ENCODE assay signal across 11 cellular contexts in the genomic region with DNA sequence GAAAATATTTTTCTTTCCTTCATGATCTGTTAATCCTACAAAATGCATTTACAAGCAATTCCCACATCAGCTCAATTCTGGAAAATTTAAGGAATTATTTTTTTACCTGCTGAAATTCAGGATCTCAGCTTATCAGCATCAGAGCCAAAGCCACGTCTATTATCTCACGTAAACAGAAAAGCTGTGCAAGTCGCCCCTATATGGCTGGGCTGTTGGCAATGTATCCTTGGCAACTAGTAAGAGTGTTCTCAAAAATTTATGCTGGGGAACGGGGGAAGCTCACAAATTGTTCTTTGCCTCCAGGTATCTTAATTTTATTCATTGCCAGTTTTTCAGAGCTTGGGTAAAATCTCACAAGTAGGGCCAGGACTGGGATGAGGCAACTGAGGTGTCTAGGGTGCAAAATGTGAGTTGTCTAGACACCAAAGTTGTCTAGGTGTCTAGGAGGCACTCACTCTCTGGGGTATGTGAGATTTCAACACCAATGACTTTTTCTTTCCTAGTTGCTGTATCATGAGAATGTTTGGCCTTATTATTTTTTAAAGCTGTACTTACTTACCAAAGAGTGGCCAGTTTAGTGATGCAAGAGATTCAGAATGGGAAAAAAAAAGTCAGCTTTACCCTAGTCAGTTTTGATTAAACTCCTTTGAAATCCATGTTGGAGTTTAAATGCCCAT. TPM values are rescaled to one million over a fixed set of nuclear protein-coding genes. Genes with fewer than 3 reads are reported as not detected.
A peak's percentile ranks its signal among the peaks of the same experiment; 100 is the strongest.
DNase-seq lines count a peak whose midpoint lies in the region; TF ChIP-seq lines count a peak whose summit lies in the region.
"Had no signal": no experiment of that assay in that cellular context is flagged by ENCODE, and none has a peak within 500 bp of the region (broad histone marks: within the 10 kb centered on the region; RNA-seq: fewer than 3 reads in every experiment).

No MANE protein-coding gene starts in this region.

- no peaks in the 10 kb centered on the region for H3F3A ChIP-seq in MM.1S (ENCODE audit: insufficient read depth, low read length)

- no peak overlapping the region for H3K14ac ChIP-seq in mesenchymal stem cell (ENCODE audit: low read length in 2 of 2)

- no peaks in the 10 kb centered on the region for H3K79me1 ChIP-seq in mesenchymal stem cell (replicated peaks; ENCODE audit: low read length, poor library complexity, severe bottlenecking)

- H3K18ac ChIP-seq in mesenchymal stem cell (ENCODE audit: low read depth in 1 of 2, low read length in 2 of 2): no peak overlapping the region

- H2BK5ac ChIP-seq in mesenchymal stem cell (ENCODE audit: low read depth, low read length, poor library complexity, severe bottlenecking): no peak overlapping the region

- no peaks in the 10 kb centered on the region for H3K9me2 ChIP-seq in MM.1S (replicated peaks; ENCODE audit: insufficient read depth, low read length)

- H3K9ac ChIP-seq in BLaER1 (no peak overlapping the region), MM.1S (ENCODE audit: low read length) (no peak overlapping the region), mesenchymal stem cell (ENCODE audit: low read length) (peak overlapping the region; percentile 83)

- H3K79me2 ChIP-seq in MM.1S (ENCODE audit: low read length): no peaks in the 10 kb centered on the region

- H3K4me1 ChIP-seq in BLaER1: peaks cover 6% of the 10 kb centered on the region; the same call in 1 of the 2 replicates
- H3K4me1 ChIP-seq in MM.1S (ENCODE audit: low read length): no peaks in the 10 kb centered on the region
- peaks cover 6% of the 10 kb centered on the region for H3K4me1 ChIP-seq in mesenchymal stem cell (ENCODE audit: control insufficient read depth, insufficient read depth, low read depth, low read length)

- no peak for TF ChIP-seq CTCF in MM.1S (IDR thresholded peaks at IDR 0.05; ENCODE audit: low read length)

- peak overlapping the region; percentile 78 for H2AFZ ChIP-seq in MM.1S (ENCODE audit: low read length)
- no peak overlapping the region for H2AFZ ChIP-seq in mesenchymal stem cell (ENCODE audit: low read depth, low read length)

- H3K4me3 ChIP-seq in BLaER1: no peak overlapping the region
- H3K4me3 ChIP-seq in MM.1S (ENCODE audit: low read length): no peak overlapping the region
- peak overlapping the region in 1 of 2 experiments; percentile 46 for H3K4me3 ChIP-seq in mesenchymal stem cell (ENCODE audit: insufficient read depth in 1 of 2, low read depth in 1 of 2, low read length in 2 of 2)

- H2BK120ac ChIP-seq in mesenchymal stem cell (ENCODE audit: low read depth, low read length): no peak overlapping the region

- H2AK5ac ChIP-seq in mesenchymal stem cell (ENCODE audit: low read length, severe bottlenecking): no peak overlapping the region

- H4K8ac ChIP-seq in mesenchymal stem cell (ENCODE audit: low read length): no peak overlapping the region

- H3K27ac ChIP-seq in BLaER1 (no peak overlapping the region), MM.1S (ENCODE audit: low read length) (no peak overlapping the region), caudate nucleus (ENCODE audit: low read depth, low read length) (peak overlapping the region; percentile 19), mesenchymal stem cell (ENCODE audit: low read length, poor library complexity, severe bottlenecking) (no peak overlapping the region)

- no peak overlapping the region for H3K4ac ChIP-seq in mesenchymal stem cell (ENCODE audit: low read depth in 1 of 2, low read length in 2 of 2)

- H4K91ac ChIP-seq in mesenchymal stem cell (ENCODE audit: low read length): no peak overlapping the region

- 80% methylated on average over 4 of the region's 4 CpGs for WGBS in mesenchymal stem cell

- H3K4me2 ChIP-seq in BLaER1 (peak overlapping the region; percentile 47), MM.1S (ENCODE audit: low read depth, low read length) (no peak overlapping the region; the same call in 1 of the 2 replicates), mesenchymal stem cell (ENCODE audit: low read length, poor library complexity, severe bottlenecking) (no peak overlapping the region)

- no peaks in the 10 kb centered on the region for H3K36me3 ChIP-seq in BLaER1
- no peaks in the 10 kb centered on the region for H3K36me3 ChIP-seq in MM.1S (replicated peaks; ENCODE audit: insufficient read depth, low read length)
- peaks cover 0 to 7% of the 10 kb centered on the region in 2 experiments for H3K36me3 ChIP-seq in mesenchymal stem cell (ENCODE audit: control insufficient read depth in 1 of 2, insufficient read depth in 2 of 2, low read depth in 1 of 2, low read length in 2 of 2)

- no peak overlapping the region for H2BK15ac ChIP-seq in mesenchymal stem cell (ENCODE audit: low read depth, poor library complexity, severe bottlenecking)

- H3K27me3 ChIP-seq in BLaER1 (peaks cover 24% of the 10 kb centered on the region), MM.1S (replicated peaks; ENCODE audit: insufficient read depth, low read length) (0 out of 2 replicates have a peak, but pooled peaks cover 4% of the 10 kb centered on the region), mesenchymal stem cell (ENCODE audit: control insufficient read depth in 1 of 2, insufficient read depth in 1 of 2, low read length in 2 of 2) (peaks cover 0 to 23% of the 10 kb centered on the region in 2 experiments)

- no peak overlapping the region for H3K23ac ChIP-seq in mesenchymal stem cell (ENCODE audit: low read length in 2 of 2)

- H4K20me1 ChIP-seq in BLaER1 (no peaks in the 10 kb centered on the region), MM.1S (ENCODE audit: insufficient read depth, low read length) (no peaks in the 10 kb centered on the region)

- H2BK12ac ChIP-seq in mesenchymal stem cell (ENCODE audit: low read length in 2 of 2): no peak overlapping the region

- DNase-seq in MM.1S (no peak), caudate nucleus (lab: John Stamatoyannopoulos, UW) (peak in 2 of 61 donors; percentile 27 to 30), mesenchymal stem cell (peak; percentile 49), occipital lobe (lab: John Stamatoyannopoulos, UW) (no peak), glomerular visceral epithelial cell (ENCODE audit: extremely low spot score) (no peak), COLO829 (ENCODE audit: low spot score) (no peak), hippocampal formation (lab: John Stamatoyannopoulos, UW) (no peak)
- DNase-seq: GOT3, NCI-H1092 treated with DMSO at 0.1 percent for 48 hours, NCI-H226 had no signal

- H3K9me3 ChIP-seq in BLaER1: no peaks in the 10 kb centered on the region
- H3K9me3 ChIP-seq in MM.1S (replicated peaks; ENCODE audit: insufficient read depth, low read length): no peaks in the 10 kb centered on the region
- H3K9me3 ChIP-seq in mesenchymal stem cell (ENCODE audit: control insufficient read depth, low read length): no peaks in the 10 kb centered on the region

RNA-seq across cellular contexts. Expression of gene GSTO2, which starts 5.1 kb away (rescaled TPM):
- 2.3 TPM for polyA plus RNA-seq in mesenchymal stem cell (2013, experiment 1 of 2)
- 1.9 TPM for polyA plus RNA-seq in mesenchymal stem cell (2013, experiment 2 of 2)
- 0.62 TPM for total RNA-seq in occipital lobe

RNA-seq across cellular contexts. Expression of gene GSTO1, which starts 19.3 kb away (rescaled TPM):
- 324 TPM for polyA plus RNA-seq in mesenchymal stem cell (2013, experiment 1 of 2)
- 340 TPM for polyA plus RNA-seq in mesenchymal stem cell (2013, experiment 2 of 2)
- 26.4 TPM for total RNA-seq in occipital lobe

RNA-seq across cellular contexts. Expression of gene CFAP43, which starts 41.9 kb away (rescaled TPM):
- 0.07 TPM for polyA plus RNA-seq in mesenchymal stem cell (2013, experiment 1 of 2)
- 0.07 TPM for polyA plus RNA-seq in mesenchymal stem cell (2013, experiment 2 of 2)
- total RNA-seq in occipital lobe: 16.7 TPM
